19 cellular contexts compared by ENCODE assay signal in the genomic region with DNA sequence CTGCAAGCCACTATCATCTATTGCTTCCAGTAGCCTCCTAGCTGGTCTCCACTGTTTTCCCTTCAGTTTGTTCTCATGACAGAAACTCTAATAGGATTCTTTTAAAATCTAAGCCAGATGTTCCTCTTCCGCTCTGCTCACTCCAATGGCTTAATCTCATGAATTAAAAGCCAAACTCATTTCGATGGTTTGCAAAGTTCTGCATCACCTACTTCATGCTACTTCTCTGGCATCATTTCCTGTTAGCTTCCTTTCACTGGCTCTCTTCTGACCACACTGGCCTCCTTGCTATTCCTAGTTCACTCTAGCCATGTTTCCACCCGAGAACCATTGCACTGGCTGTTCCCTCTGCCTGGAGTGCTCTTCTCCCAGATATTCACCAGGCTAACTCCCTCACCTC.
A peak's percentile ranks its signal among the peaks of the same experiment; 100 is the strongest.
DNase-seq lines count a peak whose midpoint lies in the region; ATAC-seq and TF ChIP-seq lines count a peak whose summit lies in the region.
"Had no signal": no experiment of that assay in that cellular context is flagged by ENCODE, and none has a peak within 500 bp of the region (broad histone marks: within the 10 kb centered on the region; RNA-seq: fewer than 3 reads in every experiment).

No MANE protein-coding gene starts in this region.

- H3K9me3 Mint-ChIP-seq in naive B cell, result no peaks in the 10 kb centered on the region
- H3K9me3 Mint-ChIP-seq: activated CD4-positive, alpha-beta T cell treated with anti-CD3 and anti-CD28 coated beads, Interleukin-2, amount 10 ng/mL, durations not matched to agents 7 days and 5 days; activated T-cell treated with anti-CD3 and anti-CD28 coated beads, Interleukin-2, amount 50 U/mL, for 24 hours; CD8-positive, alpha-beta memory T cell; T-helper 2 cell treated with Interferon-gamma antibody and Interleukin-4, amounts not matched to agents 5 μg/mL and 100 μg/mL, for 36 hours had no signal

- peak; percentile 58 for ATAC-seq in GM18519 (IDR thresholded peaks at IDR 0.05; ENCODE audit: low FRiP score, unreplicated experiment)
- peak; percentile 84 for ATAC-seq in GM21825 (IDR thresholded peaks at IDR 0.05; ENCODE audit: unreplicated experiment)
- ATAC-seq in HG03565 (IDR thresholded peaks at IDR 0.05; ENCODE audit: unreplicated experiment), result peak; percentile 70
- peak; percentile 70 to 72 for ATAC-seq in naive B cell (ENCODE audit: low read depth in 2 of 2)
- ATAC-seq: gastroesophageal sphincter, right cardiac atrium had no signal

- POLR2A ChIA-PET in PC-9 (lab: Charles Lee; ENCODE audit: unreplicated experiment), result no interaction called here

- no peaks in the 10 kb centered on the region for H3K9me3 ChIP-seq in PC-9 (ENCODE audit: insufficient read depth, low read depth)
- H3K9me3 ChIP-seq: gastroesophageal sphincter, neutrophil, thyroid gland had no signal

- no peak overlapping the region for H3K27ac Mint-ChIP-seq in naive B cell
- H3K27ac Mint-ChIP-seq: activated CD4-positive, alpha-beta T cell treated with anti-CD3 and anti-CD28 coated beads, Interleukin-2, amount 10 ng/mL, durations not matched to agents 7 days and 5 days; activated T-cell treated with anti-CD3 and anti-CD28 coated beads, Interleukin-2, amount 50 U/mL, for 24 hours; CD8-positive, alpha-beta memory T cell; T-helper 2 cell treated with Interferon-gamma antibody and Interleukin-4, amounts not matched to agents 5 μg/mL and 100 μg/mL, for 36 hours had no signal

- H3K36me3 Mint-ChIP-seq in naive B cell, result no peaks in the 10 kb centered on the region
- H3K36me3 Mint-ChIP-seq: CD8-positive, alpha-beta memory T cell had no signal

- no peaks in the 10 kb centered on the region for H3K9me2 ChIP-seq in PC-9 (ENCODE audit: insufficient read depth)

- no peak overlapping the region for H3K4me3 ChIP-seq in PC-9
- H3K4me3 ChIP-seq: gastroesophageal sphincter, thyroid gland had no signal

- intact Hi-C loops in PC-9 (cut with micrococcal nuclease; ENCODE audit: unreplicated experiment), result no loop called here

- no peak for TF ChIP-seq CTCF in PC-9 (conservative IDR thresholded peaks at IDR 0.05)

- H3K4me2 ChIP-seq in PC-9, result no peak overlapping the region
- H3K4me2 ChIP-seq: KMS-11 had no signal

- CTCF ChIA-PET in PC-9 (lab: Charles Lee), result no interaction called here

- H4K20me1 ChIP-seq in PC-9 (ENCODE audit: insufficient read depth), result no peaks in the 10 kb centered on the region

- H3K36me3 ChIP-seq in PC-9 (ENCODE audit: low read depth), result no peaks in the 10 kb centered on the region
- H3K36me3 ChIP-seq: gastroesophageal sphincter, neutrophil, thyroid gland had no signal

- H3K27me3 Mint-ChIP-seq in naive B cell, result peaks cover 7 to 13% (median 10%) of the 10 kb centered on the region in 3 donors

- H3F3A ChIP-seq in PC-9 (ENCODE audit: insufficient read depth, low read depth), result no peaks in the 10 kb centered on the region

- no peaks in the 10 kb centered on the region for H3K4me1 Mint-ChIP-seq in naive B cell
- H3K4me1 Mint-ChIP-seq: activated CD4-positive, alpha-beta T cell treated with anti-CD3 and anti-CD28 coated beads, Interleukin-2, amount 10 ng/mL, durations not matched to agents 7 days and 5 days; CD8-positive, alpha-beta memory T cell had no signal

- no peak overlapping the region for H3K27ac ChIP-seq in PC-9
- H3K27ac ChIP-seq: gastroesophageal sphincter, KMS-11, neutrophil, thyroid gland had no signal

- no peak overlapping the region for H3K4me3 Mint-ChIP-seq in naive B cell
- H3K4me3 Mint-ChIP-seq: activated CD4-positive, alpha-beta T cell treated with anti-CD3 and anti-CD28 coated beads, Interleukin-2, amount 10 ng/mL, durations not matched to agents 7 days and 5 days; activated T-cell treated with anti-CD3 and anti-CD28 coated beads, Interleukin-2, amount 50 U/mL, for 24 hours; CD8-positive, alpha-beta memory T cell; T-helper 2 cell treated with Interferon-gamma antibody and Interleukin-4, amounts not matched to agents 5 μg/mL and 100 μg/mL, for 36 hours had no signal

- H3K79me2 ChIP-seq in PC-9 (ENCODE audit: low read depth), result no peaks in the 10 kb centered on the region

- DNase-seq in naive B cell (no peak), SIG-M5 (lab: John Stamatoyannopoulos, UW) (no peak), PC-9 (no peak), NCI-H2196 treated with DMSO at 0.1 percent for 48 hours (lab: John Stamatoyannopoulos, UW; ENCODE audit: unreplicated experiment) (no peak)
- DNase-seq: activated CD4-positive, alpha-beta T cell treated with anti-CD3 and anti-CD28 coated beads, Interleukin-2, amount 10 ng/mL, durations not matched to agents 7 days and 5 days; activated T-cell treated with anti-CD3 and anti-CD28 coated beads, Interleukin-2, amount 50 U/mL, for 24 hours; CD8-positive, alpha-beta memory T cell; cerebellar nuclear complex; NCI-H526; right cardiac atrium; stimulated activated CD4-positive, alpha-beta T cell treated with anti-CD3 and anti-CD28 coated beads, Interleukin-1b, Interleukin-23, amount 100 ng/mL, for 48 hours; thyroid gland had no signal

- BruUV-seq in PC-9 (replicated peaks; lab: Mats Ljungman, UMichigan), result no TSS peak

- H2AFZ ChIP-seq in PC-9, result no peak overlapping the region

- no peaks in the 10 kb centered on the region for H3K27me3 ChIP-seq in PC-9 (ENCODE audit: insufficient read depth, low read depth)
- H3K27me3 ChIP-seq: gastroesophageal sphincter, thyroid gland had no signal

- H3K4me1 ChIP-seq in PC-9 (replicated peaks; ENCODE audit: insufficient read depth), result no peaks in the 10 kb centered on the region
- H3K4me1 ChIP-seq: gastroesophageal sphincter, thyroid gland had no signal
